Comparison of ENCODE assay signal across 8 cellular contexts in genomic region chr15:72141171-72142084, GRCh38. TPM values are rescaled to one million over a fixed set of nuclear protein-coding genes. Genes with fewer than 3 reads are reported as not detected.
DNase-seq lines count a peak whose midpoint lies in the region; ATAC-seq and TF ChIP-seq lines count a peak whose summit lies in the region.

No MANE protein-coding gene starts in this region.

- H3K4me1 ChIP-seq in MM.1S (ENCODE audit: low read length): peaks cover 13% of the 10 kb centered on the region

- peaks cover 10% of the 10 kb centered on the region for H3F3A ChIP-seq in MM.1S (ENCODE audit: insufficient read depth, low read length)

- H3K4me1 Mint-ChIP-seq in mesothelial cell of epicardium: peaks cover 33% of the 10 kb centered on the region

- no peaks in the 10 kb centered on the region for H4K20me1 ChIP-seq in MM.1S (ENCODE audit: insufficient read depth, low read length)

- peak overlapping the region; percentile 83 for H3K27ac Mint-ChIP-seq in mesothelial cell of epicardium

- no peak overlapping the region for H2AFZ ChIP-seq in MM.1S (ENCODE audit: low read length)

- no peaks in the 10 kb centered on the region for H3K9me2 ChIP-seq in MM.1S (replicated peaks; ENCODE audit: insufficient read depth, low read length)

- no peaks in the 10 kb centered on the region for H3K9me3 ChIP-seq in MM.1S (replicated peaks; ENCODE audit: insufficient read depth, low read length)

- H3K79me2 ChIP-seq in MM.1S (ENCODE audit: low read length): no peaks in the 10 kb centered on the region

- no peak overlapping the region for H3K27ac ChIP-seq in MM.1S (ENCODE audit: low read length)

- H3K9ac ChIP-seq in MM.1S (ENCODE audit: low read length): no peak overlapping the region

- TF ChIP-seq CTCF in MM.1S (IDR thresholded peaks at IDR 0.05; ENCODE audit: low read length) (no peak), mesothelial cell of epicardium (IDR thresholded peaks at IDR 0.05; ENCODE audit: unreplicated experiment) (no peak)

- no peak overlapping the region for H3K4me3 ChIP-seq in MM.1S (ENCODE audit: low read length)

- H3K27me3 Mint-ChIP-seq in mesothelial cell of epicardium (ENCODE audit: low read depth): no peaks in the 10 kb centered on the region

- peak; percentile 98 for ATAC-seq in GM18861 (IDR thresholded peaks at IDR 0.05; ENCODE audit: unreplicated experiment)
- ATAC-seq in HG02610 (IDR thresholded peaks at IDR 0.05; ENCODE audit: unreplicated experiment): peak; percentile 99

- H3K9me3 Mint-ChIP-seq in mesothelial cell of epicardium: no peaks in the 10 kb centered on the region

- H3K4me3 Mint-ChIP-seq in mesothelial cell of epicardium: no peak overlapping the region

- peak; percentile 81 for DNase-seq in MM.1S
- DNase-seq in mesothelial cell of epicardium (ENCODE audit: low spot score in 2 of 2, unreplicated experiment in 2 of 2): no peak
- DNase-seq in NCI-H187 treated with DMSO at 0.1 percent for 48 hours (lab: John Stamatoyannopoulos, UW): no peak
- DNase-seq in NCI-H2029 treated with DMSO at 0.1 percent for 48 hours (lab: John Stamatoyannopoulos, UW): no peak
- no peak for DNase-seq in NCI-H1694 treated with DMSO at 0.1 percent for 48 hours (lab: John Stamatoyannopoulos, UW)
- DNase-seq in activated gamma-delta T cell treated with Interleukin-2 at 50 U/mL for 16 hours: no peak

- H3K36me3 Mint-ChIP-seq in mesothelial cell of epicardium: peaks cover 6% of the 10 kb centered on the region

- H3K4me2 ChIP-seq in MM.1S (ENCODE audit: low read depth, low read length): peak overlapping the region; percentile 23; the same call in 1 of the 2 replicates

- no peaks in the 10 kb centered on the region for H3K36me3 ChIP-seq in MM.1S (replicated peaks; ENCODE audit: insufficient read depth, low read length)

- peaks cover 50% of the 10 kb centered on the region for H3K27me3 ChIP-seq in MM.1S (replicated peaks; ENCODE audit: insufficient read depth, low read length)

RNA-seq across cellular contexts. Expression of gene SENP8, which starts 23.2 kb away (rescaled TPM):
- 3.7 to 5.3 TPM (median 4.7 TPM) in 3 replicates for total RNA-seq in mesothelial cell of epicardium

RNA-seq across cellular contexts. Expression of gene MYO9A, which starts 23.5 kb away (rescaled TPM):
- total RNA-seq in mesothelial cell of epicardium: 70.1 to 86.1 TPM (median 79.5 TPM) in 3 replicates

RNA-seq across cellular contexts. Expression of gene GRAMD2A, which starts 56.2 kb away (rescaled TPM):
- 2.0 to 3.5 TPM (median 2.6 TPM) in 3 replicates for total RNA-seq in mesothelial cell of epicardium
